ENCODE assay signal across 8 cellular contexts in the genomic region with DNA sequence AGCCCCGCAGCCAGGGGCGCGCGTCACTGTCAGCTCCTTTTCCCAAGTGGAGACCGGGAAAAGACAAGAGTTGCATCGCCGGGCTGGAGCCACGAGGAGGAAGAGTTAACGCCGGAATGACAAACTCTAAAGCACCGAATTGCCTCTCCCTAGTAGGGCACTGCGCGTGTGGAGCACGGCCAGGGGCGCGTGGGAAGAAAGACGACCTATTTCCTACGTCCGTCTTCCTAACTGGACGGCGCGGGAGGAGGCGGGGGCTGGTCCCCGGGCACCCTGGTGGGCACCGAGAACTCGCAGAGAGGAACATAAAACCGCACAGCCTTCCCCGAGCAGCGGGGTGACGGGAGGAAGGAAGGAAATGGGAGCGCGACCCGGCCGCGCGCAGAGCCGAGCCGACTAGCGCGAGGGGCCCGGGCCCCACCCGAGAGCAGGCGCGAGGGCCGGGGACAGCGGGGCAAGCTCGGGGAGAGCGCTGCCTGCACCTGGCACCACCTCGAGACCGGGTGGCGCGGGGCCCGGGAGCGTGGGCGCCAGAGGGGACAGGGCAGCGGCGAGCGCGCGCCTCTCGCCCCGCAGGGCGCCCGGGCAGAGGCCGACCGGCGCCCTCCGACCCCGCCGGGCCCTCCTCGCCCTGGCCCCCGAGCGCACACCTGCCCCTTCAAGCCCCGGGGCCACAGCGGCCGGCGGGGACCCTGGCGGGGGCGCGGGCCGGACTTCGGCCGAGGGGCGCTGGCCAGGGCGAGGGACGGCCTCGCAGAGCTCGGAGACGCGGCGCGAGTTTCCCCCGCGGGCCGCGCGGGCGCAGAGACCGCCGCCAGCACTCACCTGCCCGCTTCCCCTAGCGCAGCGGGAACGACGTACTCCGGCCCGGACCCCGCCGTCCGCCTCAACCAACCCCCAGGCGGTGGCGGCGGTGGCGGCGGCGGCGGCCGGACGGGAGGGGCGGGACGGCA. TPM values are rescaled to one million over a fixed set of nuclear protein-coding genes. Genes with fewer than 3 reads are reported as not detected.
DNase-seq lines count a peak whose midpoint lies in the region; ATAC-seq lines count a peak whose summit lies in the region.

No MANE protein-coding gene starts in this region.

- under 1% methylated on average over 121 of the region's 121 CpGs for WGBS in HUES64

- H3K9me3 ChIP-seq in HUES64 (ENCODE audit: insufficient read depth, low read depth, low read length) (no peaks in the 10 kb centered on the region), iPS-20b (ENCODE audit: insufficient read depth, low read depth, low read length) (no peaks in the 10 kb centered on the region), skeletal muscle tissue (ENCODE audit: control insufficient read depth in 3 of 3, low read length in 3 of 3) (no peaks in the 10 kb centered on the region)

- H3K4me1 ChIP-seq in HUES64 (ENCODE audit: insufficient read depth, low read length), result peaks cover 19% of the 10 kb centered on the region
- peaks cover 17% of the 10 kb centered on the region for H3K4me1 ChIP-seq in iPS-20b (ENCODE audit: insufficient read depth, low read length)
- H3K4me1 ChIP-seq in skeletal muscle tissue (ENCODE audit: control insufficient read depth in 3 of 3, insufficient read depth in 3 of 3, low read length in 3 of 3), result peaks cover 33 to 53% (median 40%) of the 10 kb centered on the region in 3 donors

- H3K27ac ChIP-seq in HUES64 (ENCODE audit: low read depth, low read length), result peak overlapping the region; percentile 83; the same call in 1 of the 2 replicates
- no peak overlapping the region for H3K27ac ChIP-seq in iPS-20b (ENCODE audit: low read length)
- peak overlapping the region; percentile 89 for H3K27ac ChIP-seq in skeletal muscle tissue (ENCODE audit: low read depth, low read length)

- peak overlapping the region; percentile 92 for H3K4me3 ChIP-seq in HUES64 (ENCODE audit: low read length)
- H3K4me3 ChIP-seq in iPS-20b (ENCODE audit: low read length), result peak overlapping the region; percentile 82
- H3K4me3 ChIP-seq in skeletal muscle tissue (ENCODE audit: low read length in 3 of 3), result peak overlapping the region; percentile 72 to 80 (median 77)

- H3K27me3 ChIP-seq in HUES64 (ENCODE audit: insufficient read depth, low read length) (no peaks in the 10 kb centered on the region), iPS-20b (ENCODE audit: insufficient read depth, low read length) (no peaks in the 10 kb centered on the region), skeletal muscle tissue (ENCODE audit: control insufficient read depth in 3 of 3, insufficient read depth in 3 of 3, low read length in 3 of 3) (no peaks in the 10 kb centered on the region)

- H3K9ac ChIP-seq in HUES64 (ENCODE audit: low read depth, low read length) (peak overlapping the region; percentile 67), iPS-20b (ENCODE audit: low read depth, low read length) (peak overlapping the region; percentile 63; the same call in 1 of the 2 replicates), skeletal muscle tissue (ENCODE audit: low read depth in 1 of 3, low read length in 3 of 3) (peak overlapping the region; percentile 1 to 88 (median 82))

- DNase-seq in COLO829 (ENCODE audit: low spot score) (peak; percentile 26), T1000 (lab: John Stamatoyannopoulos, UW) (peak; percentile 7), T47D (ENCODE audit: low read depth in 1 of 2, low spot score in 1 of 2) (peak; percentile 47 to 64), DMS114 treated with DMSO at 0.1 percent for 48 hours (lab: John Stamatoyannopoulos, UW; ENCODE audit: unreplicated experiment) (no peak)

- H3K36me3 ChIP-seq in HUES64 (ENCODE audit: insufficient read depth, low read length) (no peaks in the 10 kb centered on the region), iPS-20b (ENCODE audit: insufficient read depth, low read depth, low read length) (no peaks in the 10 kb centered on the region), skeletal muscle tissue (ENCODE audit: control insufficient read depth in 3 of 3, insufficient read depth in 3 of 3, low read length in 3 of 3) (no peaks in the 10 kb centered on the region)

- ATAC-seq in GM19467 (IDR thresholded peaks at IDR 0.05; ENCODE audit: unreplicated experiment), result peak; percentile 3

- in situ Hi-C loops in T47D (cut with HindIII; ENCODE audit: low pct_unique_long_range_greater_than_20kb, low sequenced_read_pairs), result no loop called here

RNA-seq across cellular contexts. Expression of a gene that starts 0.5 kb away (rescaled TPM):
- 35.7 TPM for polyA plus RNA-seq in HUES64 (2013, experiment 1 of 2)
- 39.1 TPM for polyA plus RNA-seq in HUES64 (2013, experiment 2 of 2)
- total RNA-seq in skeletal muscle tissue, result 112 TPM

RNA-seq across cellular contexts. Expression of a gene that starts 1.0 kb away (rescaled TPM):
- polyA plus RNA-seq in HUES64 (2013, experiment 1 of 2), result 46.6 TPM
- polyA plus RNA-seq in HUES64 (2013, experiment 2 of 2), result 56.0 TPM
- total RNA-seq in skeletal muscle tissue, result 19.8 TPM
